In genomic region chr20:47800619-47801018, GRCh38 we compare ENCODE assay signal across 12 cellular contexts.
"Had no signal": no experiment of that assay in that cellular context is flagged by ENCODE, and none has a peak within 500 bp of the region (broad histone marks: within the 10 kb centered on the region; RNA-seq: fewer than 3 reads in every experiment).

No MANE protein-coding gene starts in this region.

- ATAC-seq: activated CD4-positive, CD25-positive, alpha-beta regulatory T cell treated with anti-CD3 and anti-CD28 coated beads, Interleukin-2, amount 50 U/mL, for 24 hours; natural killer cell had no signal

- H3K36me3 ChIP-seq: prostate gland, sigmoid colon, upper lobe of left lung had no signal

- H3K4me3 ChIP-seq: lung, prostate gland, sigmoid colon, upper lobe of left lung had no signal

- H3K9me3 ChIP-seq: prostate gland, sigmoid colon, upper lobe of left lung had no signal

- H3K4me1 ChIP-seq: prostate gland had no signal

- DNase-seq: activated T-cell treated with anti-CD3 and anti-CD28 coated beads, Interleukin-2, amount 50 U/mL, for 1 hour; caudate nucleus; effector memory CD4-positive, alpha-beta T cell; hypothalamus; natural killer cell; nucleus accumbens; sigmoid colon; stimulated activated CD4-positive, alpha-beta T cell treated with anti-CD3 and anti-CD28 coated beads, Interleukin-2, amount 100 ng/mL, for 48 hours; upper lobe of left lung had no signal

- H3K27me3 ChIP-seq: sigmoid colon, upper lobe of left lung had no signal

- H3K27ac ChIP-seq: prostate gland, sigmoid colon, upper lobe of left lung had no signal
